ENCODE assay signal across 1 cellular context in the genomic region with DNA sequence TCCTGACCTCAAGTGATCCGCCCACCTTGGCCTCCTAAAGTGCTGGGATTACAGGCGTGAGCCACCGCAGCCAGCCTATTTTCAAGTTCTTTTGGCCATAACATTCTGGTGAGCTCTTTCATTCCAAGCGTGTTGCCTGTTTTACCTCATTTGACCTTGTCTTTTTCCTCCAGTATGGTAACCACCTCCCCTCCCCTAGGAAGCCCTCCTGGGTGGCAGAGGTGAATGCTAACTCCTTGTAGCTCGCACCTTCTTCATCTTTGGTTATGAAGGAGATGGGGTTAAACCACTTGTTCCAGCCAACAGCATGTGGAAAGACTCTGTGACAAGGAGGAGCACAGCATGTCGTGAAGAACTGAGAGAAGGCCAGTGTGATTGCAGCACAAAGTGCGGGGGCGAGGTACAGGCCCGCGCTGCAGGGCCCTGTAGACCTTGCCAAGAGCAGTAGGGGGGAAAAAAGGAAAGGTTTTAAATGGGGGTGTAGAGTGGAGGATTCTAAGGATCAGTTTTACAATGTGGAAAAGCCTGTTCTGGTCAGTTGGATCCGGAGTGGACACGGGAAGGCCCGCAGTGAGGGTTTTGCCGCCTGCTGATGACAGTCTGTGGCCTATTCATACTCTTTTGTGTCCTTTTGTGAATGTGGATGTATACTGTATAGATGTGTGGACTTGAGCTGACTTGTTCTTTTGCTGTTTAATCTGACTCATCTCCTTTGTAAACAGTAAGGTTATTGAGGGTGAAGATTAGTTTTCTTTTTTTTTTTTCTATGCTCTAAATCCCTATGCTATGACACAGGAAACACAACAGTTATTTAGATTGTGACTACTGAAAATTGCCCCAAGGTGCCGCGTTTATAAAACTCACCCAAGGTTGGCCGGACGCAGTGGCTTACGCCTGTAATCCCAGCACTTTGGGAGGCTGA.
A peak's percentile ranks its signal among the peaks of the same experiment; 100 is the strongest.
TF ChIP-seq lines count a peak whose summit lies in the region.

No MANE protein-coding gene starts in this region.

TF ChIP-seq in K562, 482 proteins besides CTCF, POLR2A, EP300 and RAD21 (continued from another document and continues in another):
- TF ChIP-seq FOXP4 (CRISPR knock-in tag; IDR thresholded peaks at IDR 0.05; ENCODE audit: borderline replicate concordance) (peak; percentile 40; the same call in 1 of the 2 replicates), TCFL5 (CRISPR knock-in tag; conservative IDR thresholded peaks at IDR 0.05) (no peak), ZNF24 (IDR thresholded peaks at IDR 0.05) (0 out of 2 replicates have a peak, but pooled peaks have one; percentile 11), ESRRA (IDR thresholded peaks at IDR 0.05; ENCODE audit: borderline replicate concordance, low read depth) (peak; percentile 60), HNRNPUL1 (IDR thresholded peaks at IDR 0.05; ENCODE audit: low read length) (no peak), NFE2L1 (tag; IDR thresholded peaks at IDR 0.05; ENCODE audit: borderline replicate concordance, low read depth) (no peak), ZFP36 (IDR thresholded peaks at IDR 0.05; ENCODE audit: low read depth, low read length, partially characterized antibody) (peak; percentile 88), CREBBP (IDR thresholded peaks at IDR 0.05; ENCODE audit: low read depth, low read length) (no peak), SRF (CRISPR knock-in tag; IDR thresholded peaks at IDR 0.05) (no peak), ZC3H8 (IDR thresholded peaks at IDR 0.05) (no peak), NFYB (IDR thresholded peaks at IDR 0.05; ENCODE audit: extremely low read depth, insufficient read length) (no peak), ZNF197 (CRISPR knock-in tag; IDR thresholded peaks at IDR 0.05; ENCODE audit: low read depth) (no peak), E2F6 (IDR thresholded peaks at IDR 0.05; ENCODE audit: borderline replicate concordance in 1 of 2, extremely low read depth in 1 of 2, insufficient read depth in 1 of 2, insufficient read length in 1 of 2, low read depth in 1 of 2, low read length in 1 of 2, poor library complexity in 1 of 2, severe bottlenecking in 1 of 2) (peak; percentile 20 to 37), ZNF695 (CRISPR knock-in tag; IDR thresholded peaks at IDR 0.05) (no peak), TRIM24 (IDR thresholded peaks at IDR 0.05) (peak; percentile 27 to 43; a peak in 1 of 4 replicates), TEAD2 (tag; IDR thresholded peaks at IDR 0.05) (peak; percentile 6; the same call in 1 of the 2 replicates), TGIF2 (CRISPR knock-in tag; IDR thresholded peaks at IDR 0.05) (no peak), ZNF274 (IDR thresholded peaks at IDR 0.05; ENCODE audit: borderline replicate concordance, low read depth, low read length) (no peak), ZSCAN29 (IDR thresholded peaks at IDR 0.05) (peak; percentile 53; the same call in 1 of the 2 replicates), EGR1 (conservative IDR thresholded peaks at IDR 0.05) (peak; percentile 97), FOXK2 (conservative IDR thresholded peaks at IDR 0.05 in 1 of 2, IDR thresholded peaks at IDR 0.05 in 1 of 2; ENCODE audit: low read depth in 2 of 2) (peak; percentile 64 to 70; a peak in 3 of 4 replicates), ARID1B (IDR thresholded peaks at IDR 0.05) (peak; percentile 64), EP400 (IDR thresholded peaks at IDR 0.05) (peak; percentile 66), HDAC1 (IDR thresholded peaks at IDR 0.05) (0 out of 4 replicates have a peak, but pooled peaks of 1 of the 2 experiments have one; percentile 37), ZNF384 (IDR thresholded peaks at IDR 0.05; ENCODE audit: low read depth, low read length) (peak; percentile 91), CBFA2T2 (conservative IDR thresholded peaks at IDR 0.05) (no peak), MLLT1 (IDR thresholded peaks at IDR 0.05) (no peak), ZNF12 (CRISPR knock-in tag; IDR thresholded peaks at IDR 0.05) (0 out of 2 replicates have a peak, but pooled peaks have one; percentile 39), NKRF (IDR thresholded peaks at IDR 0.05; ENCODE audit: borderline replicate concordance) (0 out of 2 replicates have a peak, but pooled peaks have one; percentile 29), SOX6 (IDR thresholded peaks at IDR 0.05) (peak; percentile 45; the same call in 1 of the 2 replicates), RBFOX2 (IDR thresholded peaks at IDR 0.05; ENCODE audit: low read depth, low read length) (no peak), MAFG (tag; conservative IDR thresholded peaks at IDR 0.05) (no peak), NFE2 (IDR thresholded peaks at IDR 0.05; ENCODE audit: low read depth) (0 out of 2 replicates have a peak, but pooled peaks have one; percentile 10), ZNF184 (CRISPR knock-in tag; IDR thresholded peaks at IDR 0.05) (no peak), ERF (CRISPR knock-in tag; IDR thresholded peaks at IDR 0.05) (0 out of 2 replicates have a peak, but pooled peaks have one; percentile 16), SMARCA4 (IDR thresholded peaks at IDR 0.05) (peak; percentile 80; the same call in 1 of the 2 replicates), PTBP1 (IDR thresholded peaks at IDR 0.05; ENCODE audit: low read depth, low read length) (no peak), MXI1 (IDR thresholded peaks at IDR 0.05; ENCODE audit: low read depth, low read length) (no peak)
- TF ChIP-seq, protein P1, sequence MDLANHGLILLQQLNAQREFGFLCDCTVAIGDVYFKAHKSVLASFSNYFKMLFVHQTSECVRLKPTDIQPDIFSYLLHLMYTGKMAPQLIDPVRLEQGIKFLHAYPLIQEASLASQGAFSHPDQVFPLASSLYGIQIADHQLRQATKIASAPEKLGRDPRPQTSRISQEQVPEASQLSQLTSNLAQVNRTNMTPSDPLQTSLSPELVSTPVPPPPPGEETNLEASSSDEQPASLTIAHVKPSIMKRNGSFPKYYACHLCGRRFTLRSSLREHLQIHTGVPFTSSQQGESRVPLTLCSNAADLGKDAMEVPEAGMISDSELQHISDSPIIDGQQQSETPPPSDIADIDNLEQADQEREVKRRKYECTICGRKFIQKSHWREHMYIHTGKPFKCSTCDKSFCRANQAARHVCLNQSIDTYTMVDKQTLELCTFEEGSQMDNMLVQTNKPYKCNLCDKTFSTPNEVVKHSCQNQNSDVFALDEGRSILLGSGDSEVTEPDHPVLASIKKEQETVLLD (IDR thresholded peaks at IDR 0.05), result 0 out of 2 replicates have a peak, but pooled peaks have one; percentile 11
- TF ChIP-seq, protein P2, sequence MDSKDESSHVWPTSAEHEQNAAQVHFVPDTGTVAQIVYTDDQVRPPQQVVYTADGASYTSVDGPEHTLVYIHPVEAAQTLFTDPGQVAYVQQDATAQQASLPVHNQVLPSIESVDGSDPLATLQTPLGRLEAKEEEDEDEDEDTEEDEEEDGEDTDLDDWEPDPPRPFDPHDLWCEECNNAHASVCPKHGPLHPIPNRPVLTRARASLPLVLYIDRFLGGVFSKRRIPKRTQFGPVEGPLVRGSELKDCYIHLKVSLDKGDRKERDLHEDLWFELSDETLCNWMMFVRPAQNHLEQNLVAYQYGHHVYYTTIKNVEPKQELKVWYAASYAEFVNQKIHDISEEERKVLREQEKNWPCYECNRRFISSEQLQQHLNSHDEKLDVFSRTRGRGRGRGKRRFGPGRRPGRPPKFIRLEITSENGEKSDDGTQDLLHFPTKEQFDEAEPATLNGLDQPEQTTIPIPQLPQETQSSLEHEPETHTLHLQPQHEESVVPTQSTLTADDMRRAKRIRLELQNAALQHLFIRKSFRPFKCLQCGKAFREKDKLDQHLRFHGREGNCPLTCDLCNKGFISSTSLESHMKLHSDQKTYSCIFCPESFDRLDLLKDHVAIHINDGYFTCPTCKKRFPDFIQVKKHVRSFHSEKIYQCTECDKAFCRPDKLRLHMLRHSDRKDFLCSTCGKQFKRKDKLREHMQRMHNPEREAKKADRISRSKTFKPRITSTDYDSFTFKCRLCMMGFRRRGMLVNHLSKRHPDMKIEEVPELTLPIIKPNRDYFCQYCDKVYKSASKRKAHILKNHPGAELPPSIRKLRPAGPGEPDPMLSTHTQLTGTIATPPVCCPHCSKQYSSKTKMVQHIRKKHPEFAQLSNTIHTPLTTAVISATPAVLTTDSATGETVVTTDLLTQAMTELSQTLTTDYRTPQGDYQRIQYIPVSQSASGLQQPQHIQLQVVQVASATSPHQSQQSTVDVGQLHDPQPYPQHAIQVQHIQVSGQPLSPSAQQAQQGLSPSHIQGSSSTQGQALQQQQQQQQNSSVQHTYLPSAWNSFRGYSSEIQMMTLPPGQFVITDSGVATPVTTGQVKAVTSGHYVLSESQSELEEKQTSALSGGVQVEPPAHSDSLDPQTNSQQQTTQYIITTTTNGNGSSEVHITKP (IDR thresholded peaks at IDR 0.05; ENCODE audit: partially characterized antibody), result peak; percentile 94
- TF ChIP-seq, protein P3, sequence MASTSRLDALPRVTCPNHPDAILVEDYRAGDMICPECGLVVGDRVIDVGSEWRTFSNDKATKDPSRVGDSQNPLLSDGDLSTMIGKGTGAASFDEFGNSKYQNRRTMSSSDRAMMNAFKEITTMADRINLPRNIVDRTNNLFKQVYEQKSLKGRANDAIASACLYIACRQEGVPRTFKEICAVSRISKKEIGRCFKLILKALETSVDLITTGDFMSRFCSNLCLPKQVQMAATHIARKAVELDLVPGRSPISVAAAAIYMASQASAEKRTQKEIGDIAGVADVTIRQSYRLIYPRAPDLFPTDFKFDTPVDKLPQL (IDR thresholded peaks at IDR 0.05; ENCODE audit: extremely low read depth, insufficient read length), result no peak
- TF ChIP-seq, protein P4, sequence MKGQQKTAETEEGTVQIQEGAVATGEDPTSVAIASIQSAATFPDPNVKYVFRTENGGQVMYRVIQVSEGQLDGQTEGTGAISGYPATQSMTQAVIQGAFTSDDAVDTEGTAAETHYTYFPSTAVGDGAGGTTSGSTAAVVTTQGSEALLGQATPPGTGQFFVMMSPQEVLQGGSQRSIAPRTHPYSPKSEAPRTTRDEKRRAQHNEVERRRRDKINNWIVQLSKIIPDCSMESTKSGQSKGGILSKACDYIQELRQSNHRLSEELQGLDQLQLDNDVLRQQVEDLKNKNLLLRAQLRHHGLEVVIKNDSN (CRISPR knock-in tag; IDR thresholded peaks at IDR 0.05), result no peak
- TF ChIP-seq, protein P5, sequence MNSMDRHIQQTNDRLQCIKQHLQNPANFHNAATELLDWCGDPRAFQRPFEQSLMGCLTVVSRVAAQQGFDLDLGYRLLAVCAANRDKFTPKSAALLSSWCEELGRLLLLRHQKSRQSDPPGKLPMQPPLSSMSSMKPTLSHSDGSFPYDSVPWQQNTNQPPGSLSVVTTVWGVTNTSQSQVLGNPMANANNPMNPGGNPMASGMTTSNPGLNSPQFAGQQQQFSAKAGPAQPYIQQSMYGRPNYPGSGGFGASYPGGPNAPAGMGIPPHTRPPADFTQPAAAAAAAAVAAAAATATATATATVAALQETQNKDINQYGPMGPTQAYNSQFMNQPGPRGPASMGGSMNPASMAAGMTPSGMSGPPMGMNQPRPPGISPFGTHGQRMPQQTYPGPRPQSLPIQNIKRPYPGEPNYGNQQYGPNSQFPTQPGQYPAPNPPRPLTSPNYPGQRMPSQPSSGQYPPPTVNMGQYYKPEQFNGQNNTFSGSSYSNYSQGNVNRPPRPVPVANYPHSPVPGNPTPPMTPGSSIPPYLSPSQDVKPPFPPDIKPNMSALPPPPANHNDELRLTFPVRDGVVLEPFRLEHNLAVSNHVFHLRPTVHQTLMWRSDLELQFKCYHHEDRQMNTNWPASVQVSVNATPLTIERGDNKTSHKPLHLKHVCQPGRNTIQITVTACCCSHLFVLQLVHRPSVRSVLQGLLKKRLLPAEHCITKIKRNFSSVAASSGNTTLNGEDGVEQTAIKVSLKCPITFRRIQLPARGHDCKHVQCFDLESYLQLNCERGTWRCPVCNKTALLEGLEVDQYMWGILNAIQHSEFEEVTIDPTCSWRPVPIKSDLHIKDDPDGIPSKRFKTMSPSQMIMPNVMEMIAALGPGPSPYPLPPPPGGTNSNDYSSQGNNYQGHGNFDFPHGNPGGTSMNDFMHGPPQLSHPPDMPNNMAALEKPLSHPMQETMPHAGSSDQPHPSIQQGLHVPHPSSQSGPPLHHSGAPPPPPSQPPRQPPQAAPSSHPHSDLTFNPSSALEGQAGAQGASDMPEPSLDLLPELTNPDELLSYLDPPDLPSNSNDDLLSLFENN (IDR thresholded peaks at IDR 0.05; ENCODE audit: low read depth in 2 of 2, low read length in 2 of 2), result no peak
